8 cellular contexts compared by ENCODE assay signal in the genomic region with DNA sequence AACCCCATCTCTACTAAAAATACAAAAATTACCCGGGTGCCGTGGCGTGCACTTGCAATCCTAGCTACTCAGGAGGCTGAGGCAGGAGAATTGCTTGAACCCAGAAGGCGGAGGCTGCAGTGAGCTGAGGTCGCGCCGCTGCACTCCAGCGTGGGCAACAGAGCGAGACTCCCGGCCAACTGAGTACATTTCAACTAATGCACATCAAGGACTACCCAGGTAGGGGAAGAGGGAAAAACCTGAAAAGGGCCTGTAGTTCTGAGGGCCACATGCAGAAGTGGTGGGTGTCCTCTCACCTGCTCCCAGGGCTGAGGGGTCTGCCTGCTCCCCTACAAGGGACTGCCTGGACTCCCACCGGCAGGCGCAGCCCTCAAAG. TPM values are rescaled to one million over a fixed set of nuclear protein-coding genes. Genes with fewer than 3 reads are reported as not detected.
DNase-seq lines count a peak whose midpoint lies in the region; ATAC-seq and FAIRE-seq lines count a peak whose summit lies in the region.

No MANE protein-coding gene starts in this region.

- H3K9me3 ChIP-seq in GM23248 (ENCODE audit: low read depth) (no peaks in the 10 kb centered on the region), small intestine (ENCODE audit: control insufficient read depth, low read depth) (no peaks in the 10 kb centered on the region)

- WGBS in GM23248 (ENCODE audit: low coverage in 1 of 2, low lambda C conversion rate in 2 of 2, missing lambda C conversion rate in 2 of 2), 2 experiments = 74% methylated on average over 12 of the region's 12 CpGs
- 55 to 64% (median 58%) methylated on average over 12 of the region's 12 CpGs for WGBS in small intestine, 3 donors

- H3K27ac ChIP-seq in GM23248 (peak overlapping the region; percentile 45; the same call in 1 of the 2 replicates), small intestine (ENCODE audit: low read depth in 1 of 2, low read length in 1 of 2) (peak overlapping the region; percentile 97)

- H3K4me1 Mint-ChIP-seq in activated T-helper 1 cell treated with anti-CD3 and anti-CD28 coated beads, Interleukin-12 subunit alpha, Interleukin-12 subunit beta, Interleukin-2, Interleukin-4 antibody, amounts not matched to agents 30 ng/mL and 10 ng/mL and 1 ng/mL, durations not matched to agents 14 hours and 24 hours and 36 hours (ENCODE audit: low read depth) = peaks cover 27% of the 10 kb centered on the region

- H2AFZ ChIP-seq in GM23248 = peak overlapping the region; percentile 88

- peak overlapping the region; percentile 69 for H3K4me3 Mint-ChIP-seq in activated T-helper 1 cell treated with anti-CD3 and anti-CD28 coated beads, Interleukin-12 subunit alpha, Interleukin-12 subunit beta, Interleukin-2, Interleukin-4 antibody, amounts not matched to agents 30 ng/mL and 10 ng/mL and 1 ng/mL, durations not matched to agents 14 hours and 24 hours and 36 hours

- H3K4me3 ChIP-seq in GM23248 = peak overlapping the region; percentile 76
- peak overlapping the region; percentile 55 for H3K4me3 ChIP-seq in iPS-11a (ENCODE audit: low read depth, low read length)
- peak overlapping the region in 1 of 2 donors; percentile 68 for H3K4me3 ChIP-seq in small intestine (ENCODE audit: low read depth in 1 of 2, low read length in 2 of 2)

- no peaks in the 10 kb centered on the region for H3K36me3 ChIP-seq in GM23248 (ENCODE audit: low read depth)
- no peaks in the 10 kb centered on the region for H3K36me3 ChIP-seq in small intestine (ENCODE audit: control insufficient read depth in 2 of 2, insufficient read depth in 2 of 2, low read length in 2 of 2)

- DNase-seq in GM23248 (no peak), small intestine (no peak), NCI-H446 treated with DMSO at 0.1 percent for 48 hours (lab: John Stamatoyannopoulos, UW) (no peak), SK-N-DZ (ENCODE audit: low spot score) (no peak)
- no peak for DNase-seq in activated T-helper 1 cell treated with anti-CD3 and anti-CD28 coated beads, Interleukin-12 subunit alpha, Interleukin-12 subunit beta, Interleukin-2, Interleukin-4 antibody, amounts not matched to agents 30 ng/mL and 10 ng/mL and 1 ng/mL, durations not matched to agents 14 hours and 24 hours and 36 hours (ENCODE audit: low spot score)
- DNase-seq in activated effector memory CD4-positive, alpha-beta T cell treated with Interleukin-2 at 50 U/mL for 16 hours = no peak

- H3K9me3 Mint-ChIP-seq in activated T-helper 1 cell treated with anti-CD3 and anti-CD28 coated beads, Interleukin-12 subunit alpha, Interleukin-12 subunit beta, Interleukin-2, Interleukin-4 antibody, amounts not matched to agents 30 ng/mL and 10 ng/mL and 1 ng/mL, durations not matched to agents 14 hours and 24 hours and 36 hours = no peaks in the 10 kb centered on the region

- no peaks in the 10 kb centered on the region for H4K20me1 ChIP-seq in GM23248 (ENCODE audit: insufficient read depth)

- peak overlapping the region; percentile 57 for H3K27ac Mint-ChIP-seq in activated T-helper 1 cell treated with anti-CD3 and anti-CD28 coated beads, Interleukin-12 subunit alpha, Interleukin-12 subunit beta, Interleukin-2, Interleukin-4 antibody, amounts not matched to agents 30 ng/mL and 10 ng/mL and 1 ng/mL, durations not matched to agents 14 hours and 24 hours and 36 hours

- H3K79me2 ChIP-seq in GM23248 (ENCODE audit: insufficient read depth) = no peaks in the 10 kb centered on the region

- FAIRE-seq in small intestine (lab: Jason Lieb, UNC) = no peak

- peak overlapping the region; percentile 82 for H3K9ac ChIP-seq in GM23248

- H3K4me1 ChIP-seq in GM23248 (ENCODE audit: insufficient read depth) = peaks cover 9% of the 10 kb centered on the region
- H3K4me1 ChIP-seq in small intestine (ENCODE audit: control insufficient read depth in 2 of 2, insufficient read depth in 1 of 2, low read depth in 1 of 2, low read length in 1 of 2) = no peaks in the 10 kb centered on the region

- H3K27me3 ChIP-seq in GM23248 (replicated peaks; ENCODE audit: insufficient read depth) (no peaks in the 10 kb centered on the region), small intestine (ENCODE audit: control insufficient read depth in 2 of 2, insufficient read depth in 2 of 2, low read length in 2 of 2) (no peaks in the 10 kb centered on the region)

- H3K9me2 ChIP-seq in GM23248 (ENCODE audit: insufficient read depth) = no peaks in the 10 kb centered on the region

- in situ Hi-C loops in GM23248 (cut with MboI) = no loop called here

- peak overlapping the region; percentile 78 for H3K4me2 ChIP-seq in GM23248 (ENCODE audit: unreplicated experiment)

- H3K27me3 Mint-ChIP-seq in activated T-helper 1 cell treated with anti-CD3 and anti-CD28 coated beads, Interleukin-12 subunit alpha, Interleukin-12 subunit beta, Interleukin-2, Interleukin-4 antibody, amounts not matched to agents 30 ng/mL and 10 ng/mL and 1 ng/mL, durations not matched to agents 14 hours and 24 hours and 36 hours (ENCODE audit: insufficient read depth) = no peaks in the 10 kb centered on the region

- H3F3A ChIP-seq in GM23248 (ENCODE audit: insufficient read depth) = no peaks in the 10 kb centered on the region

- no peaks in the 10 kb centered on the region for H3K36me3 Mint-ChIP-seq in activated T-helper 1 cell treated with anti-CD3 and anti-CD28 coated beads, Interleukin-12 subunit alpha, Interleukin-12 subunit beta, Interleukin-2, Interleukin-4 antibody, amounts not matched to agents 30 ng/mL and 10 ng/mL and 1 ng/mL, durations not matched to agents 14 hours and 24 hours and 36 hours (ENCODE audit: low read depth)

- ATAC-seq in HG03108 (IDR thresholded peaks at IDR 0.05; ENCODE audit: unreplicated experiment) = no peak

- intact Hi-C loops in activated T-helper 1 cell treated with anti-CD3 and anti-CD28 coated beads, Interleukin-12 subunit alpha, Interleukin-12 subunit beta, Interleukin-2, Interleukin-4 antibody, amounts not matched to agents 30 ng/mL and 10 ng/mL and 1 ng/mL, durations not matched to agents 14 hours and 24 hours and 36 hours (cut with micrococcal nuclease) = loop anchor here (1.0 to 5.0 kb wide), 3 partner anchors 22 to 105 kb away; a partner anchor contains a TSS

RNA-seq across cellular contexts. Expression of a gene that starts 0.6 kb away (rescaled TPM):
- total RNA-seq in GM23248 (2014; rRNA removed; shearing (Covaris generic)) = 10.6 and 11.1 TPM in 2 replicates
- 4.8 and 5.4 TPM in 2 replicates for polyA plus RNA-seq in GM23248 (2016; fragmentation: Nextera tagmentation; extraction: Ambion mirVana)
- 5.5 and 7.2 TPM in 2 replicates for total RNA-seq in activated T-helper 1 cell treated with anti-CD3 and anti-CD28 coated beads, Interleukin-12 subunit alpha, Interleukin-12 subunit beta, Interleukin-2, Interleukin-4 antibody, amounts not matched to agents 30 ng/mL and 10 ng/mL and 1 ng/mL, durations not matched to agents 14 hours and 24 hours and 36 hours
- 10 to 100 TPM; 23.5 to 35.4 (median 32.2) TPM for polyA plus RNA-seq in small intestine
- polyA plus RNA-seq in SK-N-DZ (2014; cell fraction: cytosol; rRNA removed) = not detected in 2 replicates
- 0.72 and 3.3 TPM in 2 replicates for polyA plus RNA-seq in SK-N-DZ (2014; cell fraction: nucleus; rRNA removed)

RNA-seq across cellular contexts. Expression of a gene that starts 22.6 kb away (rescaled TPM):
- total RNA-seq in GM23248 (2014; rRNA removed; shearing (Covaris generic)) = 1.3 and 3.8 TPM in 2 replicates
- polyA plus RNA-seq in GM23248 (2016; fragmentation: Nextera tagmentation; extraction: Ambion mirVana) = 9.8 and 11.3 TPM in 2 replicates
- 11.6 and 13.0 TPM in 2 replicates for total RNA-seq in activated T-helper 1 cell treated with anti-CD3 and anti-CD28 coated beads, Interleukin-12 subunit alpha, Interleukin-12 subunit beta, Interleukin-2, Interleukin-4 antibody, amounts not matched to agents 30 ng/mL and 10 ng/mL and 1 ng/mL, durations not matched to agents 14 hours and 24 hours and 36 hours
- 10 to 100 TPM; 14.2 to 24.8 (median 23.2) TPM for polyA plus RNA-seq in small intestine
- polyA plus RNA-seq in SK-N-DZ (2014; cell fraction: cytosol; rRNA removed) = 4.0 and 7.4 TPM in 2 replicates
- polyA plus RNA-seq in SK-N-DZ (2014; cell fraction: nucleus; rRNA removed) = 2.3 and 3.0 TPM in 2 replicates

RNA-seq across cellular contexts. Expression of a gene that starts 40.1 kb away (rescaled TPM):
- total RNA-seq in GM23248 (2014; rRNA removed; shearing (Covaris generic)) = 19.9 and 25.5 TPM in 2 replicates
- polyA plus RNA-seq in GM23248 (2016; fragmentation: Nextera tagmentation; extraction: Ambion mirVana) (6.5 and 7.7 TPM in 2 replicates), small intestine (10 to 100 TPM; 12.3 to 18.0 (median 13.8) TPM)
- 21.2 and 22.6 TPM in 2 replicates for total RNA-seq in activated T-helper 1 cell treated with anti-CD3 and anti-CD28 coated beads, Interleukin-12 subunit alpha, Interleukin-12 subunit beta, Interleukin-2, Interleukin-4 antibody, amounts not matched to agents 30 ng/mL and 10 ng/mL and 1 ng/mL, durations not matched to agents 14 hours and 24 hours and 36 hours
- polyA plus RNA-seq in SK-N-DZ (2014; cell fraction: cytosol; rRNA removed) = 27.4 and 27.6 TPM in 2 replicates
- polyA plus RNA-seq in SK-N-DZ (2014; cell fraction: nucleus; rRNA removed) = 21.8 and 22.6 TPM in 2 replicates

RNA-seq across cellular contexts. Expression of a gene that starts 40.4 kb away (rescaled TPM):
- 215 and 287 TPM in 2 replicates for total RNA-seq in GM23248 (2014; rRNA removed; shearing (Covaris generic))
- 511 and 522 TPM in 2 replicates for polyA plus RNA-seq in GM23248 (2016; fragmentation: Nextera tagmentation; extraction: Ambion mirVana)
- 152 and 165 TPM in 2 replicates for total RNA-seq in activated T-helper 1 cell treated with anti-CD3 and anti-CD28 coated beads, Interleukin-12 subunit alpha, Interleukin-12 subunit beta, Interleukin-2, Interleukin-4 antibody, amounts not matched to agents 30 ng/mL and 10 ng/mL and 1 ng/mL, durations not matched to agents 14 hours and 24 hours and 36 hours
- polyA plus RNA-seq in small intestine = 100 to 1,000 TPM; 494 to 919 (median 724) TPM
- polyA plus RNA-seq in SK-N-DZ (2014; cell fraction: cytosol; rRNA removed) = 372 and 412 TPM in 2 replicates
- polyA plus RNA-seq in SK-N-DZ (2014; cell fraction: nucleus; rRNA removed) = 318 and 350 TPM in 2 replicates

RNA-seq across cellular contexts. Expression of a gene that starts 44.4 kb away (rescaled TPM):
- total RNA-seq in GM23248 (2014; rRNA removed; shearing (Covaris generic)) = 51.5 and 60.8 TPM in 2 replicates
- polyA plus RNA-seq in GM23248 (2016; fragmentation: Nextera tagmentation; extraction: Ambion mirVana) (66.5 and 67.9 TPM in 2 replicates), small intestine (100 to 1,000 TPM in 2 of 3 donors, 10 to 100 TPM in 1; 91.2 to 169 (median 130) TPM)
- total RNA-seq in activated T-helper 1 cell treated with anti-CD3 and anti-CD28 coated beads, Interleukin-12 subunit alpha, Interleukin-12 subunit beta, Interleukin-2, Interleukin-4 antibody, amounts not matched to agents 30 ng/mL and 10 ng/mL and 1 ng/mL, durations not matched to agents 14 hours and 24 hours and 36 hours = 80.0 and 80.1 TPM in 2 replicates
- polyA plus RNA-seq in SK-N-DZ (2014; cell fraction: cytosol; rRNA removed) = 134 and 151 TPM in 2 replicates
- 591 and 629 TPM in 2 replicates for polyA plus RNA-seq in SK-N-DZ (2014; cell fraction: nucleus; rRNA removed)
